Comparison of ENCODE assay signal across 13 cellular contexts in the genomic region with DNA sequence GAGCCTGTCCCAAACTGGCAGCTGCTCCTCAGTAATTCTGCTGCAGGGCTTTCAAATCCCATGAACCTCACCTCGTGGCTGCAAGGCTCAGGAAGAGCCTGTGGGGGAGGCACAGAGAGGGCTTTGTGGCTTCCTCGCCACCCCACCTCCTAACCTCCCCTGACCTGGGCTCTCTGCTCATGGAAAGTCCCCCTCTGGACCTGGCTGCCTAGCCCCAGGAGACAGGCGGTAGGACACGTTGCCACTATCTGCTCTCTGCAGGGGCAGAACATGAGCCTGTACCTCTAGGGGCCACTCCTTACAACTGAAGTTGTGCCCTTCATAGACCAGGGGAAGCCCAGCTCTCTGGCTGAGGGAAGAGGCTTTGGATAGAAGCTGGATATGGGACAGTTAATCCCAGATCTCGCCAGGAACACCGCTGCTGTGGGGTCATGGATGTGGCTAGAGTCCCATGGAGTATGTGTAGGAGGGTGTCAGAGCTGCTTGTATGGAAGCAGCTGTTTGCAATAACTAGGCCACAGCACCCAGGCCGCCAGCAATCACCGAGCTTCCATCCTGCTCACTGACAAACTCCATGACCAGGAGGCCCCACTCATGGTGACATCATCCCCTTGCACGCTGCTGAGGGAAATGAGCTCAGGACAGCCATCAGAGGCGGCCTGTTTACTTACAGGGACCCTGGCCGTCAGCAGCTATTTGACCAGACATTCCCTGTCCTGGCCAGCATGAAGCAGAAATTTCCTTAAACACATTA. TPM values are rescaled to one million over a fixed set of nuclear protein-coding genes. Genes with fewer than 3 reads are reported as not detected.
DNase-seq lines count a peak whose midpoint lies in the region; ATAC-seq, FAIRE-seq and TF ChIP-seq lines count a peak whose summit lies in the region.
"Had no signal": no experiment of that assay in that cellular context is flagged by ENCODE, and none has a peak within 500 bp of the region (broad histone marks: within the 10 kb centered on the region; RNA-seq: fewer than 3 reads in every experiment).

No MANE protein-coding gene starts in this region.

- TF ChIP-seq CTCF in fibroblast of mammary gland (conservative IDR thresholded peaks at IDR 0.05; ENCODE audit: control insufficient read depth, insufficient read depth, low read depth, low read length) (no peak), mucosa of descending colon (IDR thresholded peaks at IDR 0.05) (no peak), upper lobe of left lung (IDR thresholded peaks at IDR 0.05) (no peak)
- TF ChIP-seq CTCF in CD4-positive, alpha-beta T cell (IDR thresholded peaks at IDR 0.05) = no peak

- H3K27me3 Mint-ChIP-seq in CD4-positive, alpha-beta T cell = no peaks in the 10 kb centered on the region
- H3K27me3 Mint-ChIP-seq in T-cell = no peaks in the 10 kb centered on the region
- H3K27me3 Mint-ChIP-seq in activated CD4-positive, alpha-beta T cell treated with anti-CD3 and anti-CD28 coated beads, Interleukin-2, amount 10 ng/mL, durations not matched to agents 24 days and 14 days = no peaks in the 10 kb centered on the region
- H3K27me3 Mint-ChIP-seq: effector memory CD8-positive, alpha-beta T cell had no signal

- H3K4me1 ChIP-seq in mucosa of descending colon (ENCODE audit: low read depth) (no peaks in the 10 kb centered on the region), upper lobe of left lung (no peaks in the 10 kb centered on the region), small intestine (ENCODE audit: control insufficient read depth in 2 of 2, insufficient read depth in 1 of 2, low read depth in 1 of 2, low read length in 1 of 2) (no peaks in the 10 kb centered on the region)

- CTCF ChIA-PET in CD4-positive, alpha-beta T cell (lab: Charles Lee) = no interaction called here
- CTCF ChIA-PET in T-cell (lab: Charles Lee) = no interaction called here

- no peak for TF ChIP-seq POLR2A in upper lobe of left lung (IDR thresholded peaks at IDR 0.05)

- no peak for TF ChIP-seq EP300 in upper lobe of left lung (IDR thresholded peaks at IDR 0.05)

- DNase-seq in SK-N-DZ (ENCODE audit: low spot score) = peak; percentile 48
- DNase-seq in fibroblast of mammary gland (ENCODE audit: low read depth) = peak; percentile 87
- peak; percentile 25 to 63 (median 35) for DNase-seq in mucosa of descending colon
- peak in 1 of 2 donors; percentile 22 for DNase-seq in upper lobe of left lung
- DNase-seq in small intestine = no peak
- no peak for DNase-seq in CD4-positive, alpha-beta T cell
- no peak for DNase-seq in T-cell
- DNase-seq in activated CD4-positive, alpha-beta T cell treated with anti-CD3 and anti-CD28 coated beads, Interleukin-2, amount 10 ng/mL, durations not matched to agents 24 days and 14 days = no peak
- DNase-seq: effector memory CD8-positive, alpha-beta T cell; NCI-H2029 treated with DMSO at 0.1 percent for 48 hours; stimulated activated naive CD8-positive, alpha-beta T cell treated with anti-CD3 and anti-CD28 coated beads, Interleukin-15, Interleukin-2, amounts not matched to agents 100 U/mL and 50 U/mL, for 24 hours had no signal

- H3K4me1 Mint-ChIP-seq in CD4-positive, alpha-beta T cell (ENCODE audit: low read depth) = peaks cover 1% of the 10 kb centered on the region
- H3K4me1 Mint-ChIP-seq in T-cell = peaks cover 0 to 3% (median 2%) of the 10 kb centered on the region in 3 donors
- peaks cover 5% of the 10 kb centered on the region for H3K4me1 Mint-ChIP-seq in activated CD4-positive, alpha-beta T cell treated with anti-CD3 and anti-CD28 coated beads, Interleukin-2, amount 10 ng/mL, durations not matched to agents 24 days and 14 days

- ATAC-seq in mucosa of descending colon (peak; percentile 72), upper lobe of left lung (ENCODE audit: low FRiP score in 2 of 2) (peak; percentile 34 to 91), T-cell (replicated peaks in 1 of 4) (no peak)
- ATAC-seq in CD4-positive, alpha-beta T cell (ENCODE audit: poor library complexity) = no peak
- ATAC-seq: effector memory CD8-positive, alpha-beta T cell; stimulated activated naive CD8-positive, alpha-beta T cell treated with anti-CD3 and anti-CD28 coated beads, Interleukin-15, Interleukin-2, amounts not matched to agents 100 U/mL and 50 U/mL, for 24 hours had no signal

- H3K4me3 ChIP-seq in fibroblast of mammary gland (ENCODE audit: control insufficient read depth, low read depth, low read length) = no peak overlapping the region
- no peak overlapping the region for H3K4me3 ChIP-seq in mucosa of descending colon
- no peak overlapping the region for H3K4me3 ChIP-seq in upper lobe of left lung
- H3K4me3 ChIP-seq in small intestine (ENCODE audit: low read depth in 1 of 2, low read length in 2 of 2) = no peak overlapping the region

- FAIRE-seq in small intestine (lab: Jason Lieb, UNC) = no peak
- FAIRE-seq: H54, TTC549 had no signal

- no peaks in the 10 kb centered on the region for H3K9me3 Mint-ChIP-seq in CD4-positive, alpha-beta T cell
- H3K9me3 Mint-ChIP-seq in T-cell = no peaks in the 10 kb centered on the region
- H3K9me3 Mint-ChIP-seq in activated CD4-positive, alpha-beta T cell treated with anti-CD3 and anti-CD28 coated beads, Interleukin-2, amount 10 ng/mL, durations not matched to agents 24 days and 14 days = no peaks in the 10 kb centered on the region
- H3K9me3 Mint-ChIP-seq: effector memory CD8-positive, alpha-beta T cell had no signal

- WGBS in upper lobe of left lung, 2 donors = 80 to 84% methylated on average over 9 to 11 of the region's 11 CpGs
- WGBS in small intestine, 3 donors = 69 to 89% (median 89%) methylated on average over 11 of the region's 11 CpGs

- H3K27me3 ChIP-seq in upper lobe of left lung (no peaks in the 10 kb centered on the region), small intestine (ENCODE audit: control insufficient read depth in 2 of 2, insufficient read depth in 2 of 2, low read length in 2 of 2) (no peaks in the 10 kb centered on the region)
- H3K27me3 ChIP-seq in CD4-positive, alpha-beta T cell (ENCODE audit: control insufficient read depth, insufficient read depth, low read length) = no peaks in the 10 kb centered on the region

- peak overlapping the region in 1 of 4 donors; percentile 15 for H3K27ac ChIP-seq in upper lobe of left lung
- peak overlapping the region in 1 of 2 donors; percentile 44 for H3K27ac ChIP-seq in small intestine (ENCODE audit: low read depth in 1 of 2, low read length in 1 of 2)
- H3K27ac ChIP-seq in CD4-positive, alpha-beta T cell (ENCODE audit: low read depth, low read length) = no peak overlapping the region

- no peak overlapping the region for H3K27ac Mint-ChIP-seq in CD4-positive, alpha-beta T cell
- no peak overlapping the region for H3K27ac Mint-ChIP-seq in T-cell
- no peak overlapping the region for H3K27ac Mint-ChIP-seq in activated CD4-positive, alpha-beta T cell treated with anti-CD3 and anti-CD28 coated beads, Interleukin-2, amount 10 ng/mL, durations not matched to agents 24 days and 14 days
- H3K27ac Mint-ChIP-seq: effector memory CD8-positive, alpha-beta T cell had no signal

- no peak overlapping the region for H3K4me3 Mint-ChIP-seq in CD4-positive, alpha-beta T cell
- no peak overlapping the region for H3K4me3 Mint-ChIP-seq in T-cell
- no peak overlapping the region for H3K4me3 Mint-ChIP-seq in activated CD4-positive, alpha-beta T cell treated with anti-CD3 and anti-CD28 coated beads, Interleukin-2, amount 10 ng/mL, durations not matched to agents 24 days and 14 days
- H3K4me3 Mint-ChIP-seq: effector memory CD8-positive, alpha-beta T cell had no signal

- H3K36me3 ChIP-seq in mucosa of descending colon (ENCODE audit: low read depth) = no peaks in the 10 kb centered on the region
- H3K36me3 ChIP-seq in upper lobe of left lung = no peaks in the 10 kb centered on the region
- no peaks in the 10 kb centered on the region for H3K36me3 ChIP-seq in small intestine (ENCODE audit: control insufficient read depth in 2 of 2, insufficient read depth in 2 of 2, low read length in 2 of 2)

- intact Hi-C loops in mucosa of descending colon (cut with DNase I, micrococcal nuclease) = no loop called here
- intact Hi-C loops in CD4-positive, alpha-beta T cell (cut with DNase I, micrococcal nuclease) = no loop called here
- intact Hi-C loops in activated CD4-positive, alpha-beta T cell treated with anti-CD3 and anti-CD28 coated beads, Interleukin-2, amount 10 ng/mL, durations not matched to agents 24 days and 14 days (cut with micrococcal nuclease) = loop anchor here (5.0 kb wide), 1 partner anchor 52 kb away; a partner anchor contains a TSS

- H3K36me3 Mint-ChIP-seq in CD4-positive, alpha-beta T cell (ENCODE audit: low read depth) = peaks cover 20% of the 10 kb centered on the region
- peaks cover 25% of the 10 kb centered on the region for H3K36me3 Mint-ChIP-seq in T-cell
- H3K36me3 Mint-ChIP-seq in activated CD4-positive, alpha-beta T cell treated with anti-CD3 and anti-CD28 coated beads, Interleukin-2, amount 10 ng/mL, durations not matched to agents 24 days and 14 days (ENCODE audit: low read depth) = peaks cover 2% of the 10 kb centered on the region

- H3K9me3 ChIP-seq in mucosa of descending colon (no peaks in the 10 kb centered on the region), upper lobe of left lung (no peaks in the 10 kb centered on the region), small intestine (ENCODE audit: control insufficient read depth, low read depth) (no peaks in the 10 kb centered on the region)
- no peaks in the 10 kb centered on the region for H3K9me3 ChIP-seq in CD4-positive, alpha-beta T cell (ENCODE audit: control insufficient read depth, low read length)

- POLR2A ChIA-PET in CD4-positive, alpha-beta T cell (lab: Charles Lee) = no interaction called here
- POLR2A ChIA-PET in T-cell (lab: Charles Lee) = no interaction called here

RNA-seq across cellular contexts. Expression of a gene that starts 34.0 kb away (rescaled TPM):
- not detected in 2 replicates for polyA plus RNA-seq in SK-N-DZ (2014; cell fraction: cytosol; rRNA removed)
- polyA plus RNA-seq in SK-N-DZ (2014; cell fraction: nucleus; rRNA removed) = 0.06 TPM in 1 of 2 replicates, not detected in the other
- total RNA-seq in mucosa of descending colon (10 to 100 TPM in 2 of 3 donors, 1 to 10 TPM in 1; 2.7 to 14.7 (median 10.3) TPM), upper lobe of left lung (1 to 10 TPM; 1.0 to 5.2 (median 2.6) TPM), T-cell (under 1 TPM; 0.16 to 0.67 (median 0.36) TPM)
- 1 to 10 TPM in 1 of 3 donors, under 1 TPM in 2; 0.67 to 8.7 (median 0.81) TPM for polyA plus RNA-seq in small intestine
- under 1 TPM; 0.31 to 0.33 TPM for total RNA-seq in CD4-positive, alpha-beta T cell
- total RNA-seq in activated CD4-positive, alpha-beta T cell treated with anti-CD3 and anti-CD28 coated beads, Interleukin-2, amount 10 ng/mL, durations not matched to agents 24 days and 14 days = 0.02 TPM in 2 replicates

RNA-seq across cellular contexts. Expression of a gene that starts 41.4 kb away (rescaled TPM):
- 23.9 and 25.0 TPM in 2 replicates for polyA plus RNA-seq in SK-N-DZ (2014; cell fraction: cytosol; rRNA removed)
- polyA plus RNA-seq in SK-N-DZ (2014; cell fraction: nucleus; rRNA removed) = 17.8 and 27.0 TPM in 2 replicates
- total RNA-seq in mucosa of descending colon = 10 to 100 TPM in 2 of 3 donors, 1 to 10 TPM in 1; 9.6 to 12.4 (median 12.1) TPM
- 10 to 100 TPM in 1 of 6 donors, 1 to 10 TPM in 5; 6.3 to 20.6 (median 7.9) TPM for total RNA-seq in upper lobe of left lung
- polyA plus RNA-seq in small intestine = 1 to 10 TPM; 6.5 to 9.0 (median 8.9) TPM
- 10 to 100 TPM; 11.3 to 12.9 TPM for total RNA-seq in CD4-positive, alpha-beta T cell
- total RNA-seq in T-cell = 10 to 100 TPM; 16.2 to 23.3 (median 18.5) TPM
- total RNA-seq in activated CD4-positive, alpha-beta T cell treated with anti-CD3 and anti-CD28 coated beads, Interleukin-2, amount 10 ng/mL, durations not matched to agents 24 days and 14 days = 11.7 TPM in 2 replicates

RNA-seq across cellular contexts. Expression of a gene that starts 50.6 kb away (rescaled TPM):
- not detected in 2 replicates for polyA plus RNA-seq in SK-N-DZ (2014; cell fraction: cytosol; rRNA removed)
- polyA plus RNA-seq in SK-N-DZ (2014; cell fraction: nucleus; rRNA removed) = not detected in 2 replicates
- total RNA-seq in mucosa of descending colon (not detected), upper lobe of left lung (not detected), T-cell (not detected)
- polyA plus RNA-seq in small intestine = not detected
- not detected for total RNA-seq in CD4-positive, alpha-beta T cell
- total RNA-seq in activated CD4-positive, alpha-beta T cell treated with anti-CD3 and anti-CD28 coated beads, Interleukin-2, amount 10 ng/mL, durations not matched to agents 24 days and 14 days = not detected in 2 replicates

RNA-seq across cellular contexts. Expression of a gene that starts 59.2 kb away (rescaled TPM):
- polyA plus RNA-seq in SK-N-DZ (2014; cell fraction: cytosol; rRNA removed) = not detected in 2 replicates
- polyA plus RNA-seq in SK-N-DZ (2014; cell fraction: nucleus; rRNA removed) = not detected in 2 replicates
- total RNA-seq in mucosa of descending colon (10 to 100 TPM in 2 of 3 donors, not detected in 1; 15.9 to 32.0 TPM), upper lobe of left lung (10 to 100 TPM in 2 of 6 donors, not detected in 4; 22.5 to 38.1 TPM), T-cell (10 to 100 TPM in 3 of 5 donors, not detected in 2; 27.0 to 34.4 (median 32.6) TPM)
- not detected for polyA plus RNA-seq in small intestine
- 10 to 100 TPM; 23.7 to 34.8 TPM for total RNA-seq in CD4-positive, alpha-beta T cell
- total RNA-seq in activated CD4-positive, alpha-beta T cell treated with anti-CD3 and anti-CD28 coated beads, Interleukin-2, amount 10 ng/mL, durations not matched to agents 24 days and 14 days = not detected in 2 replicates

Comparison
In these comparisons a context has a peak if more than half of its experiments do, and no peak if none do; other contexts are left out.
1. DNase-seq: peak in SK-N-DZ (single experiment), fibroblast of mammary gland (single experiment) and mucosa of descending colon (3 of 3); none in small intestine (single experiment), CD4-positive, alpha-beta T cell (0 of 10), T-cell (0 of 34) and activated CD4-positive, alpha-beta T cell treated with anti-CD3 and anti-CD28 coated beads, Interleukin-2, amount 10 ng/mL, durations not matched to agents 24 days and 14 days (single experiment).
2. ATAC-seq: peak in mucosa of descending colon (single experiment) and upper lobe of left lung (2 of 2); none in CD4-positive, alpha-beta T cell (single experiment) and T-cell (0 of 4).